ENCODE assay signal across 16 cellular contexts in the genomic region with DNA sequence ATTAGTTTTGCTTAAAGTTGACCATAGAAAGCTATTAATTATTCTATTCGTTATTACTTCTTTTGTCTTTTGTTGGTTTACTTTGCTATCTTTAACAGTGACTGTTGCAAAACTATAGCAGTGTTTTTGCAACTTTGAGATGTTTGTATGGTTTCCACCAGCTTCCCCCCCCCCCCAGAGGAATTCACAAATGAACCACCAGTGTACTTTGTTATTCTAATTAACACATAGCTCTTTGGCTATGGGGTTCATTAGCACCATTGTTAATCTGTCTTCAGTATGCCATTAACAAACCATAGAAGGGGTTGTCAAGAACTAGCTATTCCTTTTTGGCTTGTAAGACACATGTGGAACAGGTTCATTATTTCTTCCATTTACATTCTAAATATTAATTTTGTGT.
"Had no signal": no experiment of that assay in that cellular context is flagged by ENCODE, and none has a peak within 500 bp of the region (broad histone marks: within the 10 kb centered on the region; RNA-seq: fewer than 3 reads in every experiment).

No MANE protein-coding gene starts in this region.

- H3K36me3 Mint-ChIP-seq: activated naive CD8-positive, alpha-beta T cell treated with anti-CD3 and anti-CD28 coated beads for 36 hours had no signal

- H3K27ac ChIP-seq: body of pancreas, coronary artery, psoas muscle had no signal

- H3K36me3 ChIP-seq: heart left ventricle, left lung had no signal

- ATAC-seq: activated CD4-positive, CD25-positive, alpha-beta regulatory T cell treated with anti-CD3 and anti-CD28 coated beads, Interleukin-2, amount 50 U/mL, for 24 hours; body of pancreas; heart left ventricle; left lung; psoas muscle; sciatic nerve had no signal

- H3K4me3 ChIP-seq: body of pancreas, coronary artery, heart left ventricle, left lung, psoas muscle had no signal

- H3K9me3 Mint-ChIP-seq: activated naive CD8-positive, alpha-beta T cell treated with anti-CD3 and anti-CD28 coated beads for 36 hours; nephron progenitor cell had no signal

- H3K9me3 ChIP-seq: body of pancreas, left lung, psoas muscle had no signal

- H3K4me3 Mint-ChIP-seq: activated naive CD8-positive, alpha-beta T cell treated with anti-CD3 and anti-CD28 coated beads for 36 hours; nephron progenitor cell had no signal

- H3K4me1 ChIP-seq: psoas muscle had no signal

- H3K27ac Mint-ChIP-seq: activated naive CD8-positive, alpha-beta T cell treated with anti-CD3 and anti-CD28 coated beads for 36 hours; nephron progenitor cell had no signal

- H3K27me3 ChIP-seq: body of pancreas, left lung had no signal

- DNase-seq: activated CD4-positive, alpha-beta T cell treated with anti-CD3 and anti-CD28 coated beads, Interleukin-2, amount 50 U/mL, for 1 hour; activated CD8-positive, alpha-beta memory T cell treated with anti-CD3 and anti-CD28 coated beads for 24 hours; activated naive CD8-positive, alpha-beta T cell treated with anti-CD3 and anti-CD28 coated beads for 36 hours; amygdala; body of pancreas; central memory CD4-positive, alpha-beta T cell; effector memory CD4-positive, alpha-beta T cell; heart left ventricle; kidney; left lung; nephron progenitor cell; psoas muscle; SW 1271 had no signal
